ENCODE assay signal across 9 cellular contexts in genomic region chr9:4886698-4887097, GRCh38.
DNase-seq lines count a peak whose midpoint lies in the region; ATAC-seq, FAIRE-seq and TF ChIP-seq lines count a peak whose summit lies in the region.
"Had no signal": no experiment of that assay in that cellular context is flagged by ENCODE, and none has a peak within 500 bp of the region (broad histone marks: within the 10 kb centered on the region; RNA-seq: fewer than 3 reads in every experiment).

No MANE protein-coding gene starts in this region.

- H4K5ac ChIP-seq in H9 (ENCODE audit: insufficient read length, low read depth, low read length) = no peak overlapping the region

- no peak overlapping the region for H3K27ac Mint-ChIP-seq in T-helper 2 cell treated with Interferon-gamma antibody and Interleukin-4, amounts not matched to agents 5 μg/mL and 100 μg/mL, for 36 hours
- peak overlapping the region in 1 of 3 experiments; percentile 68; a peak in 1 of 7 replicates for H3K27ac Mint-ChIP-seq in H9

- peak overlapping the region; percentile 66 to 87 for H3K27ac ChIP-seq in aorta (ENCODE audit: low read depth in 1 of 2, low read length in 2 of 2)
- no peak overlapping the region for H3K27ac ChIP-seq in osteoblast (ENCODE audit: low read depth, low read length)
- no peak overlapping the region for H3K27ac ChIP-seq in H9 (ENCODE audit: insufficient read length, low read depth, low read length)
- H3K27ac ChIP-seq: brain microvascular endothelial cell, SJSA1 had no signal

- no peaks in the 10 kb centered on the region for H3K36me3 Mint-ChIP-seq in T-helper 2 cell treated with Interferon-gamma antibody and Interleukin-4, amounts not matched to agents 5 μg/mL and 100 μg/mL, for 36 hours (ENCODE audit: low read depth)
- H3K36me3 Mint-ChIP-seq in H9 (ENCODE audit: insufficient read depth in 1 of 3, low read depth in 3 of 3) = peaks cover 0 to 10% (median 5%) of the 10 kb centered on the region in 3 experiments; a peak in 5 of 7 replicates

- no peak overlapping the region for H3K56ac ChIP-seq in H9 (ENCODE audit: insufficient read length, low read depth, low read length)

- WGBS in aorta, 2 donors = 34 to 39% methylated on average over 6 of the region's 6 CpGs
- WGBS in H9 (ENCODE audit: extremely low coverage, insufficient read length, low lambda C conversion rate) = no CpG with 5 or more reads among the region's 6 CpGs

- H2BK12ac ChIP-seq in H9 (ENCODE audit: insufficient read length, low read depth, low read length) = no peak overlapping the region

- H3K4me1 ChIP-seq in aorta (ENCODE audit: control insufficient read depth in 1 of 2, insufficient read depth in 2 of 2, low read length in 2 of 2) = peaks cover 0 to 5% of the 10 kb centered on the region in 2 donors
- H3K4me1 ChIP-seq in osteoblast (ENCODE audit: insufficient read depth, low read length) = peaks cover 9% of the 10 kb centered on the region
- H3K4me1 ChIP-seq in H9 (ENCODE audit: insufficient read depth, low read length) = no peaks in the 10 kb centered on the region
- H3K4me1 ChIP-seq: SJSA1 had no signal

- peak; percentile 95 for ATAC-seq in HG02798 (IDR thresholded peaks at IDR 0.05; ENCODE audit: poor library complexity, unreplicated experiment)
- no peak for ATAC-seq in aorta (ENCODE audit: low FRiP score)

- H3K9me3 ChIP-seq in aorta (ENCODE audit: control insufficient read depth, low read length) (no peaks in the 10 kb centered on the region), osteoblast (ENCODE audit: low read depth, low read length) (no peaks in the 10 kb centered on the region), H9 (ENCODE audit: control insufficient read depth, low read depth, low read length) (no peaks in the 10 kb centered on the region)
- H3K9me3 ChIP-seq: SJSA1 had no signal

- H3K4me2 ChIP-seq in osteoblast (ENCODE audit: insufficient read depth, low read length) (no peak overlapping the region), H9 (ENCODE audit: insufficient read depth, insufficient read length, low read length) (no peak overlapping the region)

- H3K4me3 Mint-ChIP-seq in T-helper 2 cell treated with Interferon-gamma antibody and Interleukin-4, amounts not matched to agents 5 μg/mL and 100 μg/mL, for 36 hours = no peak overlapping the region
- no peak overlapping the region for H3K4me3 Mint-ChIP-seq in H9

- no peaks in the 10 kb centered on the region for H3K79me1 ChIP-seq in H9 (ENCODE audit: insufficient read depth, low read depth, low read length, poor library complexity, severe bottlenecking)

- H3K23ac ChIP-seq in H9 (ENCODE audit: insufficient read length, low read depth, low read length) = no peak overlapping the region

- H3K9ac ChIP-seq in H9 (ENCODE audit: extremely low read depth, insufficient read length, low read length) = no peak overlapping the region

- no peaks in the 10 kb centered on the region for H3K36me3 ChIP-seq in aorta (ENCODE audit: control insufficient read depth in 1 of 2, insufficient read depth in 2 of 2, low read length in 1 of 2)
- no peaks in the 10 kb centered on the region for H3K36me3 ChIP-seq in osteoblast (ENCODE audit: insufficient read depth, low read length)
- H3K36me3 ChIP-seq: brain microvascular endothelial cell, SJSA1 had no signal

- H4K8ac ChIP-seq in H9 (replicated peaks; ENCODE audit: insufficient read length, low read depth, low read length) = no peak overlapping the region

- H3K4me1 Mint-ChIP-seq in T-helper 2 cell treated with Interferon-gamma antibody and Interleukin-4, amounts not matched to agents 5 μg/mL and 100 μg/mL, for 36 hours (ENCODE audit: low read depth) = peaks cover 5% of the 10 kb centered on the region
- H3K4me1 Mint-ChIP-seq in H9 = peaks cover 29 to 48% of the 10 kb centered on the region in 2 experiments

- H3K23me2 ChIP-seq in H9 (ENCODE audit: insufficient read length, low read depth, low read length, poor library complexity, severe bottlenecking) = no peaks in the 10 kb centered on the region

- intact Hi-C loops in aorta (cut with DNase I) = no loop called here

- no peaks in the 10 kb centered on the region for H3K27me3 Mint-ChIP-seq in T-helper 2 cell treated with Interferon-gamma antibody and Interleukin-4, amounts not matched to agents 5 μg/mL and 100 μg/mL, for 36 hours (ENCODE audit: low read depth)
- H3K27me3 Mint-ChIP-seq in H9 (ENCODE audit: low read depth) = no peaks in the 10 kb centered on the region; the same call in 1 of the 2 replicates

- H4K91ac ChIP-seq in H9 (ENCODE audit: insufficient read length, low read depth, low read length) = no peak overlapping the region

- peak; percentile 100 for FAIRE-seq in GM19239 (lab: Jason Lieb, UNC)

- no peak overlapping the region for H2BK5ac ChIP-seq in H9 (ENCODE audit: insufficient read length, low read length)

- H2AFZ ChIP-seq in osteoblast (ENCODE audit: low read length) (no peak overlapping the region), H9 (ENCODE audit: low read length) (no peak overlapping the region)

- no peak overlapping the region for H2BK15ac ChIP-seq in H9 (ENCODE audit: low read depth, low read length)

- H3K4ac ChIP-seq in H9 (ENCODE audit: low read depth, low read length) = no peak overlapping the region

- no peak overlapping the region for H3K4me3 ChIP-seq in aorta (ENCODE audit: low read length in 2 of 2)
- H3K4me3 ChIP-seq in osteoblast (ENCODE audit: insufficient read depth, low read length) = no peak overlapping the region
- H3K4me3 ChIP-seq: SJSA1 had no signal

- no peak overlapping the region for H3K18ac ChIP-seq in H9 (ENCODE audit: insufficient read length, low read depth, low read length)

- H3K27me3 ChIP-seq in aorta (ENCODE audit: control insufficient read depth in 1 of 2, insufficient read depth in 2 of 2, low read length in 1 of 2) (no peaks in the 10 kb centered on the region), osteoblast (ENCODE audit: insufficient read depth, low read length) (no peaks in the 10 kb centered on the region), H9 (ENCODE audit: insufficient read depth, low read length) (no peaks in the 10 kb centered on the region)
- H3K27me3 ChIP-seq: brain microvascular endothelial cell, SJSA1 had no signal

- H3T11ph ChIP-seq in H9 (ENCODE audit: low read length) = no peak overlapping the region

- H2AK5ac ChIP-seq in H9 (ENCODE audit: insufficient read length, low read length) = no peak overlapping the region

- no peak overlapping the region for H2BK20ac ChIP-seq in H9 (ENCODE audit: low read depth, low read length, poor library complexity, severe bottlenecking)

- no peaks in the 10 kb centered on the region for H3K9me3 Mint-ChIP-seq in T-helper 2 cell treated with Interferon-gamma antibody and Interleukin-4, amounts not matched to agents 5 μg/mL and 100 μg/mL, for 36 hours
- no peaks in the 10 kb centered on the region for H3K9me3 Mint-ChIP-seq in H9

- no peak overlapping the region for H3K14ac ChIP-seq in H9 (ENCODE audit: insufficient read depth, low read length)

- H4K20me1 ChIP-seq in osteoblast (ENCODE audit: insufficient read depth, low read length) (no peaks in the 10 kb centered on the region), H9 (ENCODE audit: control insufficient read depth, insufficient read depth, insufficient read length) (no peaks in the 10 kb centered on the region)

- TF ChIP-seq CTCF in osteoblast (IDR thresholded peaks at IDR 0.05; ENCODE audit: extremely low read depth, low read depth, low read length) = no peak
- no peak for TF ChIP-seq CTCF in H9 (conservative IDR thresholded peaks at IDR 0.05)

- DNase-seq in GM19239 (ENCODE audit: insufficient read length, low spot score) = peak; percentile 63
- peak; percentile 51 for DNase-seq in HK-2 (ENCODE audit: unreplicated experiment)
- DNase-seq in aorta = no peak
- DNase-seq in T-helper 2 cell treated with Interferon-gamma antibody and Interleukin-4, amounts not matched to agents 5 μg/mL and 100 μg/mL, for 36 hours (ENCODE audit: low spot score) = no peak
- DNase-seq in osteoblast (ENCODE audit: insufficient read length, low spot score, missing footprints) = no peak
- DNase-seq in H9 = no peak
- DNase-seq: brain microvascular endothelial cell had no signal

- H2BK120ac ChIP-seq in H9 (ENCODE audit: low read depth, low read length, poor library complexity, severe bottlenecking) = no peak overlapping the region

- H3K79me2 ChIP-seq in osteoblast (ENCODE audit: insufficient read depth, low read length) (no peaks in the 10 kb centered on the region), H9 (ENCODE audit: insufficient read depth, low read length) (no peaks in the 10 kb centered on the region)

Comparison
In these comparisons a context has a peak if more than half of its experiments do, and no peak if none do; other contexts are left out.
1. DNase-seq: peak in GM19239 (single experiment) and HK-2 (single experiment); none in aorta (0 of 2), T-helper 2 cell treated with Interferon-gamma antibody and Interleukin-4, amounts not matched to agents 5 μg/mL and 100 μg/mL, for 36 hours (single experiment), osteoblast (single experiment) and H9 (single experiment).
2. H3K27ac ChIP-seq: peak in aorta (2 of 2); none in osteoblast (single experiment) and H9 (single experiment).